18 cellular contexts compared by ENCODE assay signal in the genomic region with DNA sequence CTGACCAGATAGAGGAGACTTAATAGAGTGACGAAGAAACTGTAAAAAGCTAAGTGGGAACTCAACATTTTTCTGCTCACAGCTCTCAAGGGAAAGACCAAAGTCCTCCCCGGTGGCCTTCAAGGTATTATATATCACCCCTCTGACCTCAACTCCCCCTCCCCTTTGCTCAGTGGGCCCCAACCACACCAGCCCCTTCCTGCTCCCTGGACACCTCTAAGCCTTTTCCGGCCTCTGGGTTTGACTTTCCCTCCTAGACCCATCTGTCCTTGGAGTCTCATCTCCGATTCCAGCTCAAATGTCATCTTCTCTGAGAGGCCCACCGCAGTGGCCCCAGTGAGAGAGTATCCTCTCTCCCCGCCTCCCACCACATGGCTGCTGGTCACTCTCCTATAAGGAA. TPM values are rescaled to one million over a fixed set of nuclear protein-coding genes. Genes with fewer than 3 reads are reported as not detected.
DNase-seq lines count a peak whose midpoint lies in the region; ATAC-seq and TF ChIP-seq lines count a peak whose summit lies in the region.
"Had no signal": no experiment of that assay in that cellular context is flagged by ENCODE, and none has a peak within 500 bp of the region (broad histone marks: within the 10 kb centered on the region; RNA-seq: fewer than 3 reads in every experiment).

No MANE protein-coding gene starts in this region.

- H3K27ac ChIP-seq in Panc1 (ENCODE audit: low read length): peak overlapping the region; percentile 44; the same call in 1 of the 2 replicates

- no peaks in the 10 kb centered on the region for H3K27me3 ChIP-seq in Panc1 (ENCODE audit: control insufficient read depth, insufficient read depth, low read length)

- ATAC-seq in Panc1: no peak
- no peak for ATAC-seq in HG03442 (IDR thresholded peaks at IDR 0.05; ENCODE audit: unreplicated experiment)

- no peak overlapping the region for H3K4me3 ChIP-seq in Panc1 (ENCODE audit: low read depth in 2 of 2, low read length in 2 of 2)

- intact Hi-C loops in Panc1 (cut with micrococcal nuclease; ENCODE audit: unreplicated experiment): no loop called here

- POLR2A ChIA-PET in Panc1 (lab: Charles Lee): interaction anchor here (0.7 kb wide), 1 partner anchor 47 kb away, joined by 17 read pairs; no protein-coding TSS in a partner anchor

- H3K9me3 Mint-ChIP-seq in activated naive CD4-positive, alpha-beta T cell treated with anti-CD3 and anti-CD28 coated beads, Interleukin-2, amount 50 U/mL, for 24 hours: no peaks in the 10 kb centered on the region
- no peaks in the 10 kb centered on the region for H3K9me3 Mint-ChIP-seq in endothelial cell (ENCODE audit: unreplicated experiment)
- H3K9me3 Mint-ChIP-seq in type B pancreatic cell: no peaks in the 10 kb centered on the region

- TF ChIP-seq CTCF in Panc1 (IDR thresholded peaks at IDR 0.05) (no peak), endothelial cell (IDR thresholded peaks at IDR 0.05; ENCODE audit: unreplicated experiment) (no peak), type B pancreatic cell (conservative IDR thresholded peaks at IDR 0.05) (no peak)

- no peaks in the 10 kb centered on the region; the same call in 1 of the 2 replicates for H3K36me3 ChIP-seq in Panc1 (ENCODE audit: control insufficient read depth, insufficient read depth, low read length)

- H3K27ac Mint-ChIP-seq in activated naive CD4-positive, alpha-beta T cell treated with anti-CD3 and anti-CD28 coated beads, Interleukin-2, amount 50 U/mL, for 24 hours: peak overlapping the region; percentile 73
- H3K27ac Mint-ChIP-seq in endothelial cell (ENCODE audit: unreplicated experiment) (peak overlapping the region; percentile 21), type B pancreatic cell (peak overlapping the region; percentile 27)

- H3K4me1 ChIP-seq in Panc1 (ENCODE audit: control insufficient read depth, insufficient read depth, low read length): peaks cover 19% of the 10 kb centered on the region

- CTCF ChIA-PET in Panc1 (lab: Charles Lee): no interaction called here

- H3K4me1 Mint-ChIP-seq in activated naive CD4-positive, alpha-beta T cell treated with anti-CD3 and anti-CD28 coated beads, Interleukin-2, amount 50 U/mL, for 24 hours: peaks cover 40% of the 10 kb centered on the region
- peaks cover 9% of the 10 kb centered on the region for H3K4me1 Mint-ChIP-seq in endothelial cell (ENCODE audit: unreplicated experiment)
- peaks cover 23% of the 10 kb centered on the region for H3K4me1 Mint-ChIP-seq in type B pancreatic cell (ENCODE audit: unreplicated experiment)

- H3K27me3 Mint-ChIP-seq in activated naive CD4-positive, alpha-beta T cell treated with anti-CD3 and anti-CD28 coated beads, Interleukin-2, amount 50 U/mL, for 24 hours: no peaks in the 10 kb centered on the region
- H3K27me3 Mint-ChIP-seq in endothelial cell (ENCODE audit: unreplicated experiment) (peaks cover 2% of the 10 kb centered on the region), type B pancreatic cell (no peaks in the 10 kb centered on the region)

- no TSS peak for BruUV-seq in Panc1 (replicated peaks; lab: Mats Ljungman, UMichigan)

- H3K36me3 Mint-ChIP-seq in activated naive CD4-positive, alpha-beta T cell treated with anti-CD3 and anti-CD28 coated beads, Interleukin-2, amount 50 U/mL, for 24 hours: peaks cover 3% of the 10 kb centered on the region
- H3K36me3 Mint-ChIP-seq in endothelial cell (ENCODE audit: low read depth, unreplicated experiment) (no peaks in the 10 kb centered on the region), type B pancreatic cell (no peaks in the 10 kb centered on the region)

- in situ Hi-C loops in Panc1 (cut with HindIII; ENCODE audit: low pct_unique_long_range_greater_than_20kb, low sequenced_read_pairs): no loop called here

- peak overlapping the region; percentile 57 for H3K4me3 Mint-ChIP-seq in activated naive CD4-positive, alpha-beta T cell treated with anti-CD3 and anti-CD28 coated beads, Interleukin-2, amount 50 U/mL, for 24 hours
- H3K4me3 Mint-ChIP-seq in endothelial cell (ENCODE audit: unreplicated experiment): peak overlapping the region; percentile 44
- H3K4me3 Mint-ChIP-seq in type B pancreatic cell: peak overlapping the region; percentile 76

- H3K9me3 ChIP-seq in Panc1 (ENCODE audit: control insufficient read depth, insufficient read depth, low read depth, low read length): no peaks in the 10 kb centered on the region

- DNase-seq in activated naive CD4-positive, alpha-beta T cell treated with Interleukin-2 at 50 U/mL for 16 hours: no peak
- DNase-seq in Panc1 (ENCODE audit: low read depth, low spot score): no peak
- no peak for DNase-seq in endothelial cell (ENCODE audit: low spot score)
- DNase-seq in type B pancreatic cell (ENCODE audit: extremely low spot score, unreplicated experiment): no peak
- no peak for DNase-seq in epidermal melanocyte (ENCODE audit: insufficient read length, low spot score)
- no peak for DNase-seq in NCI-H446 (lab: John Stamatoyannopoulos, UW)
- DNase-seq: activated effector memory CD4-positive, alpha-beta T cell treated with anti-CD3 and anti-CD28 coated beads, Interleukin-2, amount 50 U/mL, for 16 hours; AML-193; GDM1; NCI-H1417 treated with DMSO at 0.1 percent for 48 hours; NCI-H510A treated with DMSO at 0.1 percent for 48 hours; stimulated activated CD4-positive, alpha-beta T cell treated with anti-CD3 and anti-CD28 coated beads, Interleukin-2, amount 100 ng/mL, for 48 hours; stimulated activated naive CD4-positive, alpha-beta T cell treated with Interleukin-2 at 50 U/mL for 16 hours had no signal

RNA-seq across cellular contexts. Expression of a gene that starts 1.0 kb away (rescaled TPM):
- total RNA-seq in Panc1 (2021; ENCODE audit: unreplicated experiment) (53.6 TPM), endothelial cell (ENCODE audit: unreplicated experiment) (16.8 TPM), type B pancreatic cell (ENCODE audit: low replicate concordance) (29.2 and 79.1 TPM in 2 replicates)
- polyA plus RNA-seq in Panc1 (2012; ENCODE audit: insufficient read length): 30.0 TPM

RNA-seq across cellular contexts. Expression of a gene that starts 5.6 kb away (rescaled TPM):
- total RNA-seq in Panc1 (2021; ENCODE audit: unreplicated experiment) (not detected), endothelial cell (ENCODE audit: unreplicated experiment) (not detected), type B pancreatic cell (ENCODE audit: low replicate concordance) (not detected in 2 replicates)
- polyA plus RNA-seq in Panc1 (2012; ENCODE audit: insufficient read length): not detected
- total RNA-seq: cerebellum, pulmonary artery endothelial cell, RPMI7951 had no signal

RNA-seq across cellular contexts. Expression of a gene that starts 40.8 kb away (rescaled TPM):
- total RNA-seq in Panc1 (2021; ENCODE audit: unreplicated experiment) (157 TPM), endothelial cell (ENCODE audit: unreplicated experiment) (73.1 TPM), type B pancreatic cell (ENCODE audit: low replicate concordance) (53.9 and 77.4 TPM in 2 replicates)
- 198 TPM for polyA plus RNA-seq in Panc1 (2012; ENCODE audit: insufficient read length)

Comparison
In these comparisons a context has a peak if more than half of its experiments do, and no peak if none do; other contexts are left out.
1. H3K27ac Mint-ChIP-seq: peak in every context shown above with its lines; median percentile 73 in activated naive CD4-positive, alpha-beta T cell treated with anti-CD3 and anti-CD28 coated beads, Interleukin-2, amount 50 U/mL, for 24 hours; 27 in type B pancreatic cell; 21 in endothelial cell.